ENCODE assay signal across 24 cellular contexts in the genomic region with DNA sequence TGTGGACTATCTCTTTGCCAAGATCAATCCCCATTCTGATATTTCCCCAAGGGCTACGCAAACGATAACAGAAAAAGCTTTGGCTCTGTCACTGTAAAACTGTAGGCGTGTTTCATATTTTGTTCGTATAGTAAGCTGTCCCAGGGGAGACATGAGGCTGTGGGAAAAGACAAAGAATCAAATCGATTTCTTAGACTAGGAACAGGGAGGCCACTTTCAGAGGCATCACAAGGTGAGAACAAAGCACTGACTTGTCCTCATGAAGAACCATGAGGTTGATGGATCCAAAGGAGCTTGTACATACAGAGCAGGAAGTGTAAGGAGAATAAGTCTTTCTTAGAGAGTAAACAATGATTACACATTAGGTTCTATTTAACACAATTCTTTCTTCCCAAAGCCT.
A peak's percentile ranks its signal among the peaks of the same experiment; 100 is the strongest.
DNase-seq lines count a peak whose midpoint lies in the region; ATAC-seq lines count a peak whose summit lies in the region.
"Had no signal": no experiment of that assay in that cellular context is flagged by ENCODE, and none has a peak within 500 bp of the region (broad histone marks: within the 10 kb centered on the region; RNA-seq: fewer than 3 reads in every experiment).

No MANE protein-coding gene starts in this region.

- H3K4me2 ChIP-seq in Karpas-422 (ENCODE audit: low read depth, low read length, poor library complexity, severe bottlenecking): no peak overlapping the region

- H3K9me2 ChIP-seq in Karpas-422 (replicated peaks; ENCODE audit: insufficient read depth, low read length): 0 out of 2 replicates have a peak, but pooled peaks cover 3% of the 10 kb centered on the region

- H2AFZ ChIP-seq in Karpas-422 (ENCODE audit: low read length): no peak overlapping the region

- no peak overlapping the region for H3K9ac ChIP-seq in adipocyte (ENCODE audit: low read length)
- no peak overlapping the region for H3K9ac ChIP-seq in Karpas-422 (ENCODE audit: low read length)

- H3K4me1 ChIP-seq in adipocyte (ENCODE audit: control insufficient read depth, insufficient read depth, low read length) (peaks cover 12% of the 10 kb centered on the region), Karpas-422 (ENCODE audit: low read length) (no peaks in the 10 kb centered on the region)
- H3K4me1 ChIP-seq: BE2C had no signal

- H3K27me3 ChIP-seq in adipocyte (replicated peaks; ENCODE audit: control insufficient read depth, insufficient read depth, low read length): no peaks in the 10 kb centered on the region
- H3K27me3 ChIP-seq in Karpas-422 (ENCODE audit: low read length): no peaks in the 10 kb centered on the region
- H3K27me3 ChIP-seq: BE2C had no signal

- H3K79me2 ChIP-seq in Karpas-422 (ENCODE audit: low read length): no peaks in the 10 kb centered on the region

- DNase-seq in NCI-H1436 (lab: John Stamatoyannopoulos, UW) (peak; percentile 5), NCI-H1436 treated with DMSO at 0.1 percent for 48 hours (lab: John Stamatoyannopoulos, UW) (no peak), NCI-H2107 treated with DMSO at 0.1 percent for 48 hours (lab: John Stamatoyannopoulos, UW; ENCODE audit: unreplicated experiment) (peak; percentile 63), adipocyte (ENCODE audit: low read depth) (no peak), skeletal muscle cell (ENCODE audit: low read depth) (peak; percentile 13), Karpas-422 (no peak), epidermal melanocyte (ENCODE audit: insufficient read length, low spot score) (no peak)
- DNase-seq: ACHN; BE2C; CD8-positive, alpha-beta memory T cell; DMS153; DND-41; KBM-7; MM.1S; NCI-H187 treated with DMSO at 0.1 percent for 48 hours; NCI-H2171 treated with DMSO at 0.1 percent for 48 hours; NCI-H446; NCI-H526; NCI-H82; NK-92 treated with Interleukin-12 subunit alpha and Interleukin-12 subunit beta, amount 100 ng/mL, for 24 hours; PC-3 had no signal

- H3K9me3 ChIP-seq in adipocyte (ENCODE audit: control insufficient read depth, low read length) (no peaks in the 10 kb centered on the region), Karpas-422 (ENCODE audit: low read length) (no peaks in the 10 kb centered on the region)
- H3K9me3 ChIP-seq: BE2C had no signal

- ATAC-seq in HG02798 (IDR thresholded peaks at IDR 0.05; ENCODE audit: poor library complexity, unreplicated experiment): no peak
- ATAC-seq: PC-3, SK-N-SH treated with all-trans-retinoic acid at 6 μM for 48 hours had no signal

- H3K27ac ChIP-seq in Karpas-422 (ENCODE audit: low read length): no peak overlapping the region
- H3K27ac ChIP-seq: 22Rv1 had no signal

- H4K20me1 ChIP-seq in Karpas-422 (ENCODE audit: insufficient read depth, low read depth, low read length): no peaks in the 10 kb centered on the region

- H3K36me3 ChIP-seq in adipocyte (ENCODE audit: control insufficient read depth, insufficient read depth, low read length, severe bottlenecking) (no peaks in the 10 kb centered on the region), Karpas-422 (ENCODE audit: insufficient read depth, low read length) (no peaks in the 10 kb centered on the region)
- H3K36me3 ChIP-seq: BE2C had no signal

- H3K4me3 ChIP-seq in adipocyte (ENCODE audit: low read length) (peak overlapping the region; percentile 25), skeletal muscle cell (ENCODE audit: low read depth, low read length) (no peak overlapping the region), Karpas-422 (ENCODE audit: low read length) (no peak overlapping the region)

Comparison
In these comparisons a context has a peak if more than half of its experiments do, and no peak if none do; other contexts are left out.
1. DNase-seq: peak in NCI-H1436 (single experiment), NCI-H2107 treated with DMSO at 0.1 percent for 48 hours (single experiment) and skeletal muscle cell (single experiment); none in NCI-H1436 treated with DMSO at 0.1 percent for 48 hours (single experiment), adipocyte (single experiment), Karpas-422 (single experiment) and epidermal melanocyte (single experiment).